ENCODE assay signal across 23 cellular contexts in genomic region chr22:44385781-44386180, GRCh38.
"Had no signal": no experiment of that assay in that cellular context is flagged by ENCODE, and none has a peak within 500 bp of the region (broad histone marks: within the 10 kb centered on the region; RNA-seq: fewer than 3 reads in every experiment).

No MANE protein-coding gene starts in this region.

- FAIRE-seq: astrocyte, pancreas had no signal

- H3K9me3 Mint-ChIP-seq: activated naive CD4-positive, alpha-beta T cell treated with anti-CD3 and anti-CD28 coated beads, Interleukin-2, amount 50 U/mL, for 24 hours; mesothelial cell of epicardium; stimulated activated naive CD8-positive, alpha-beta T cell treated with anti-CD3 and anti-CD28 coated beads, Interleukin-15, amount 100 ng/mL, for 72 hours had no signal

- H3K27ac Mint-ChIP-seq: activated naive CD4-positive, alpha-beta T cell treated with anti-CD3 and anti-CD28 coated beads, Interleukin-2, amount 50 U/mL, for 24 hours; immature natural killer cell; mesothelial cell of epicardium had no signal

- H3K4me1 Mint-ChIP-seq: activated naive CD4-positive, alpha-beta T cell treated with anti-CD3 and anti-CD28 coated beads, Interleukin-2, amount 50 U/mL, for 24 hours; immature natural killer cell; stimulated activated naive CD8-positive, alpha-beta T cell treated with anti-CD3 and anti-CD28 coated beads, Interleukin-15, amount 100 ng/mL, for 72 hours had no signal

- H3K4me3 ChIP-seq: breast epithelium, gastrocnemius medialis, lung, pancreas, suprapubic skin, transverse colon had no signal

- DNase-seq: activated CD4-positive, alpha-beta T cell treated with anti-CD3 and anti-CD28 coated beads for 1 hour; activated CD8-positive, alpha-beta memory T cell treated with anti-CD3 and anti-CD28 coated beads for 24 hours; activated CD8-positive, alpha-beta memory T cell treated with anti-CD3 and anti-CD28 coated beads, Interleukin-2, amount 50 U/mL, for 48 hours; activated effector memory CD4-positive, alpha-beta T cell treated with Interleukin-2 at 50 U/mL for 16 hours; activated T-cell treated with anti-CD3 and anti-CD28 coated beads, Interleukin-2, amount 50 U/mL, for 48 hours; cerebellar nuclear complex; effector CD4-positive, alpha-beta T cell; gastrocnemius medialis; immature natural killer cell; stimulated activated CD4-positive, alpha-beta T cell treated with anti-CD3 and anti-CD28 coated beads, Interleukin-2, amount 100 ng/mL, for 24 hours; stimulated activated naive CD8-positive, alpha-beta T cell treated with anti-CD3 and anti-CD28 coated beads, Interleukin-15, amount 100 ng/mL, for 72 hours; SW 1271; T-helper 2 cell; transverse colon; WERI-Rb-1 had no signal

- H3K27me3 ChIP-seq: pancreas, transverse colon had no signal

- ATAC-seq: esophagus mucosa; gastrocnemius medialis; pancreas; stimulated activated naive CD8-positive, alpha-beta T cell treated with anti-CD3 and anti-CD28 coated beads, Interleukin-15, amount 100 ng/mL, for 72 hours had no signal

- H3K36me3 ChIP-seq: breast epithelium, gastrocnemius medialis, pancreas, suprapubic skin, transverse colon, WERI-Rb-1 had no signal

- H3K27ac ChIP-seq: breast epithelium, gastrocnemius medialis, pancreas, suprapubic skin, transverse colon, WERI-Rb-1 had no signal

- H3K27me3 Mint-ChIP-seq: activated naive CD4-positive, alpha-beta T cell treated with anti-CD3 and anti-CD28 coated beads, Interleukin-2, amount 50 U/mL, for 24 hours had no signal

- H3K9me3 ChIP-seq: breast epithelium, gastrocnemius medialis, pancreas, suprapubic skin, transverse colon had no signal

- H3K4me3 Mint-ChIP-seq: activated naive CD4-positive, alpha-beta T cell treated with anti-CD3 and anti-CD28 coated beads, Interleukin-2, amount 50 U/mL, for 24 hours; mesothelial cell of epicardium; stimulated activated naive CD8-positive, alpha-beta T cell treated with anti-CD3 and anti-CD28 coated beads, Interleukin-15, amount 100 ng/mL, for 72 hours had no signal

- H3K36me3 Mint-ChIP-seq: activated naive CD4-positive, alpha-beta T cell treated with anti-CD3 and anti-CD28 coated beads, Interleukin-2, amount 50 U/mL, for 24 hours; immature natural killer cell; mesothelial cell of epicardium had no signal

- H3K4me1 ChIP-seq: breast epithelium, gastrocnemius medialis, pancreas, suprapubic skin had no signal
